1 cellular context compared by ENCODE assay signal in genomic region chr14:90568405-90568804, GRCh38.
TF ChIP-seq lines count a peak whose summit lies in the region.

No MANE protein-coding gene starts in this region.

TF ChIP-seq in SK-N-SH, 30 proteins besides CTCF, POLR2A, EP300 and RAD21 (continued from another document):
- no peak for TF ChIP-seq USF2 (IDR thresholded peaks at IDR 0.05; ENCODE audit: borderline replicate concordance, low read depth, low read length)
- no peak for TF ChIP-seq FOSL2 (IDR thresholded peaks at IDR 0.05; ENCODE audit: borderline replicate concordance, low read depth)
- TF ChIP-seq NFIC (IDR thresholded peaks at IDR 0.05; ENCODE audit: borderline replicate concordance): no peak
